Comparison of ENCODE assay signal across 8 cellular contexts in the genomic region with DNA sequence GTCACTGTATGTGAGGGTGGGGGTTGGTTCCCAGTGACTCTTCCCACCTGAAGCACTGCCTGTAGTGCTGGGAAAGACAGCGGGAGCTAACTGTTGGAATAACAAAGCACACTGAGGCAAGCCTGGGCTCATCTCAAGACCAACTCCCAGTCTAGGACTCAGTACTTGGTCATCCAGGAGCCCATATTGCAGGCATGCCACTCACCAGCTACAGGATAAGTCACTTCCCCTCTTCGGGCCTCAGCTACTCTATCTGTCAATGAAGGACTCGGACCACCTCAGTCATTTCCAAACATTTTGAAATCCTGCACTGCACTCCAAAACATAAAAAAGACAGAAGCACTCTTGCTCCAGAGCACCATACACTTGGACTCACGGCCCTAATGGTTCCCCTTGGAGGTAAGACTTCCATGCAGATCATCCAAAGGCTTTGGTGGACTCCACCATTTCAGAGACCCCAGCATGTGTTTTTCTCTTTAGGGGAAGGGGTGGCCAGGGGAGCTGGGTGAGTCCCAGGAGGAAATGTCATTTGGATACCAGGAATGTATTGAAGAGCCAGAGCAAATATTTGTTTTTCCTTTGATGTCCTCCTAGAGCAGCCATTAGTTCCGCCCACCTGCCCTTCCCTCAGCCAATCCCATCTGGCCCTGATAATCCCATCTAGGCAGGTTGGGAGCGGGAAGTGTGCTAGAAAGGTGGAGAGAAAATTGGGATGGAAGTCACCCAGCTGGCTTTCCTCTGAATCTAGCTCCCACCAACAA. TPM values are rescaled to one million over a fixed set of nuclear protein-coding genes. Genes with fewer than 3 reads are reported as not detected.
DNase-seq lines count a peak whose midpoint lies in the region; ATAC-seq and TF ChIP-seq lines count a peak whose summit lies in the region.

No MANE protein-coding gene starts in this region.

- H3K27me3 ChIP-seq in OCI-LY3 (ENCODE audit: low read depth, low read length) (no peaks in the 10 kb centered on the region), esophagus squamous epithelium (no peaks in the 10 kb centered on the region)

- peak overlapping the region; percentile 99 for H3K4me2 ChIP-seq in OCI-LY3 (ENCODE audit: low read length)

- no peaks in the 10 kb centered on the region for H3K9me3 ChIP-seq in OCI-LY3 (ENCODE audit: insufficient read depth, low read length)
- no peaks in the 10 kb centered on the region for H3K9me3 ChIP-seq in esophagus squamous epithelium

- no peak for ATAC-seq in HG02623 (IDR thresholded peaks at IDR 0.05; ENCODE audit: unreplicated experiment)
- no peak for ATAC-seq in GM21447 (IDR thresholded peaks at IDR 0.05; ENCODE audit: unreplicated experiment)

- peaks cover 78% of the 10 kb centered on the region for H3K79me2 ChIP-seq in OCI-LY3 (ENCODE audit: low read length)

- TF ChIP-seq CTCF in OCI-LY3 (IDR thresholded peaks at IDR 0.05; ENCODE audit: low read depth, low read length) = no peak
- TF ChIP-seq CTCF in esophagus squamous epithelium (IDR thresholded peaks at IDR 0.05) = no peak

- H3K4me3 ChIP-seq in OCI-LY3 (ENCODE audit: low read length) (peak overlapping the region; percentile 79; the same call in 1 of the 2 replicates), esophagus squamous epithelium (peak overlapping the region; percentile 70 to 81 (median 76)), skin epidermis (peak overlapping the region in 3 of 7 experiments; percentile 73 to 85 (median 81))

- H3K9ac ChIP-seq in OCI-LY3 (ENCODE audit: low read length) = no peak overlapping the region

- 36 to 70% methylated on average over 5 to 6 of the region's 6 CpGs for WGBS in esophagus squamous epithelium, 2 donors

- peaks cover 45% of the 10 kb centered on the region for H4K20me1 ChIP-seq in OCI-LY3 (ENCODE audit: insufficient read depth, low read length)

- peak; percentile 65 to 90 (median 80) for DNase-seq in NCI-H1417 (lab: John Stamatoyannopoulos, UW)
- no peak for DNase-seq in NCI-H1417 treated with DMSO at 0.1 percent for 48 hours (lab: John Stamatoyannopoulos, UW)
- DNase-seq in esophagus squamous epithelium (lab: John Stamatoyannopoulos, UW) = no peak
- DNase-seq in cortex of kidney (lab: John Stamatoyannopoulos, UW) = no peak

- intact Hi-C loops in esophagus squamous epithelium (cut with DNase I) = no loop called here

- H3K4me1 ChIP-seq in OCI-LY3 (ENCODE audit: low read length) = peaks cover 70% of the 10 kb centered on the region
- peaks cover 39 to 86% (median 54%) of the 10 kb centered on the region in 3 donors for H3K4me1 ChIP-seq in esophagus squamous epithelium

- H2AFZ ChIP-seq in OCI-LY3 (ENCODE audit: low read depth, low read length) = no peak overlapping the region

- H3K27ac ChIP-seq in OCI-LY3 (ENCODE audit: low read length) = no peak overlapping the region
- H3K27ac ChIP-seq in esophagus squamous epithelium = peak overlapping the region; percentile 83 to 93 (median 92)
- H3K27ac ChIP-seq in skin epidermis = peak overlapping the region in 18 of 21 experiments; percentile 25 to 95 (median 66)

- H3K36me3 ChIP-seq in OCI-LY3 (replicated peaks; ENCODE audit: low read depth, low read length) (peaks cover 24% of the 10 kb centered on the region), esophagus squamous epithelium (no peaks in the 10 kb centered on the region)

- peak in 1 of 4 donors; percentile 18 for TF ChIP-seq POLR2A in esophagus squamous epithelium (IDR thresholded peaks at IDR 0.05)

RNA-seq across cellular contexts. Expression of a gene that starts 3.1 kb away (rescaled TPM):
- total RNA-seq in esophagus squamous epithelium = 10 to 100 TPM; 15.8 to 32.0 (median 21.4) TPM

RNA-seq across cellular contexts. Expression of a gene that starts 38.3 kb away (rescaled TPM):
- total RNA-seq in esophagus squamous epithelium = 1 to 10 TPM in 3 of 4 donors, under 1 TPM in 1; 0.97 to 4.4 (median 2.1) TPM

Comparison
In these comparisons a context has a peak if more than half of its experiments do, and no peak if none do; other contexts are left out.
1. DNase-seq: peak in NCI-H1417 (3 of 3); none in NCI-H1417 treated with DMSO at 0.1 percent for 48 hours (single experiment), esophagus squamous epithelium (single experiment) and cortex of kidney (single experiment).